8 cellular contexts compared by ENCODE assay signal in the genomic region with DNA sequence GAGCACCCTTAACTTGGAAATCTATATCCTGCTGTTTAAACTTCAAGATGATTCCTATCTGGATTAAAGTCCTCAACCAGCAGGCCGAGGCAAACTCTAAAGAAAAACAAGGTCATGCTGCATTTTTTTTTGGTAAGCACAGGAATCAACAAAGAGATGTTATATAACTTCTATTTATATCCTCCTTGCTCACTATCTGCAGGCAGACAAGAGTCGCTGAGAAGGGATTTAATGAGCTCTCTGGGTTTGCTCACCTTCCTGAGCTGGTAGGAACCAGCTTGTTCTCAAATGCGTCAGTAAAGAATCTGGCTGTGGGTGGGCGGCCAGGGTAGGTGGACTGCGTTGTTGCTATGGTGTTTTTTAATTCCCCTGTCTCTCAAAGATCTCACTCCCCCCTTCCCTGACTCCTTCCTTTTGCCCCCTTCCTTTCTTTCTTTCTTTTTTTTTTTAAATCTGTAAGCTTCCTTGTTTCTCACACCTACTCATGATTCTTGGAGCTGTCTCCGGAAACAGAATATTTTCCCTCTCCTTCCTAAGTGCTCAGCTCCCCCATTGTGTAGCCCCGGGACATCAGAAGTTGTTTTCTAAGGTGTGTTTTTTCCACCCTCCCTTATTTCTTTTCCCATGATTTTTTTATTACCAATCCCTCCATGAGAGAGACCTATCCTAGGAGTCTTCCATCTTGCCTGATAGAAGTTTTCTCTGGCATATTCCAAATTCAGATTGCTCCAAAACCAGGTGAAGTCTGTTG.
DNase-seq lines count a peak whose midpoint lies in the region; ATAC-seq and TF ChIP-seq lines count a peak whose summit lies in the region.

No MANE protein-coding gene starts in this region.

- no peaks in the 10 kb centered on the region for H3K36me3 ChIP-seq in mucosa of descending colon (ENCODE audit: low read depth)
- no peaks in the 10 kb centered on the region for H3K36me3 ChIP-seq in upper lobe of right lung

- H3K27me3 ChIP-seq in upper lobe of right lung = no peaks in the 10 kb centered on the region

- intact Hi-C loops in mucosa of descending colon (cut with DNase I, micrococcal nuclease) (no loop called here), upper lobe of right lung (cut with DNase I) (no loop called here)

- H3K9me3 ChIP-seq in mucosa of descending colon (no peaks in the 10 kb centered on the region), upper lobe of right lung (no peaks in the 10 kb centered on the region)

- H3K27ac ChIP-seq in cingulate gyrus (ENCODE audit: low read depth, low read length) = peak overlapping the region; percentile 61
- peak overlapping the region; percentile 32 for H3K27ac ChIP-seq in upper lobe of right lung

- DNase-seq in stimulated activated naive CD4-positive, alpha-beta T cell treated with Interleukin-2 at 50 U/mL for 16 hours (lab: John Stamatoyannopoulos, UW) = peak; percentile 16
- no peak for DNase-seq in stimulated activated naive CD4-positive, alpha-beta T cell (lab: John Stamatoyannopoulos, UW)
- DNase-seq in mucosa of descending colon (no peak), upper lobe of right lung (no peak), HPDE6-E6E7 (ENCODE audit: extremely low spot score) (no peak), SHP77 treated with DMSO at 0.1 percent for 48 hours (lab: John Stamatoyannopoulos, UW) (no peak)

- H3K4me1 ChIP-seq in mucosa of descending colon (ENCODE audit: low read depth) (peaks cover 25% of the 10 kb centered on the region), upper lobe of right lung (peaks cover 29% of the 10 kb centered on the region)

- ATAC-seq in mucosa of descending colon (peak; percentile 37), upper lobe of right lung (peak; percentile 44), HG03280 (IDR thresholded peaks at IDR 0.05; ENCODE audit: unreplicated experiment) (no peak)

- no peak overlapping the region for H3K4me3 ChIP-seq in mucosa of descending colon
- H3K4me3 ChIP-seq in upper lobe of right lung = no peak overlapping the region

- TF ChIP-seq CTCF in mucosa of descending colon (IDR thresholded peaks at IDR 0.05) (no peak), upper lobe of right lung (IDR thresholded peaks at IDR 0.05) (no peak)
